27 cellular contexts compared by ENCODE assay signal in the genomic region with DNA sequence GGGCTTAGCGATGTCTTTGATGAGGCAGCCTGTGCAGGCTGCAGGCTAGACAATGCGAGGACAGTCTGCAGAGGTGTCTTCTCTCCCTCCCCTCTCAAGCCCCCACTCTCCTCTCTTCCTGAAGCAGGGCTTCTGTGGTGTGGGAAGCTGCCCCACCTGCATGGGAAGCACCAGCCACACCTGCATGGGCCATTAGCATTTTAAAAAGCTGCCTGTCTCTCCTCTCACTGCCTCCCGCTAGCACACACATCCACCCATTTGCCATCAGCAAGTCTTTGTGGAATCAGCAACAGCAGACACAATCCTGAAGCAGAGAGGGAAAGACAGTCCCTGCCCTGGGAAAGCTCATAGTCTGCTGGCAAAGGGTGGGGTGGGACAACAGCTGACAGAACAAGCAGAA. TPM values are rescaled to one million over a fixed set of nuclear protein-coding genes. Genes with fewer than 3 reads are reported as not detected.
DNase-seq lines count a peak whose midpoint lies in the region; ATAC-seq, FAIRE-seq and TF ChIP-seq lines count a peak whose summit lies in the region.
"Had no signal": no experiment of that assay in that cellular context is flagged by ENCODE, and none has a peak within 500 bp of the region (broad histone marks: within the 10 kb centered on the region; RNA-seq: fewer than 3 reads in every experiment).

No MANE protein-coding gene starts in this region.

- H3K27ac ChIP-seq in A549 (peak overlapping the region; percentile 81 to 90), iPS-20b (ENCODE audit: low read length) (no peak overlapping the region)
- H3K27ac ChIP-seq: BLaER1, KMS-11 had no signal

- no peaks in the 10 kb centered on the region for H3K36me3 ChIP-seq in H7 (replicated peaks; ENCODE audit: control insufficient read depth, insufficient read depth, low read length)
- H3K36me3 ChIP-seq in iPS-20b (ENCODE audit: insufficient read depth, low read depth, low read length): no peaks in the 10 kb centered on the region

- no peak for ATAC-seq in A549
- no peak for ATAC-seq in naive thymus-derived CD8-positive, alpha-beta T cell
- no peak for ATAC-seq in stimulated activated memory B cell treated with anti-CD40 and anti-IgM and Interleukin-4, amounts not matched to agents 10 μg/mL and 1 μg/mL and 100 μg/mL, for 72 hours

- H3K4me2 ChIP-seq in A549: no peak overlapping the region
- H3K4me2 ChIP-seq: BLaER1, KMS-11 had no signal

- FAIRE-seq in A549 (lab: Jason Lieb, UNC): no peak
- FAIRE-seq: HTR-8/SVneo, kidney had no signal

- no peak for TF ChIP-seq EP300 in A549 (IDR thresholded peaks at IDR 0.05)

- peak overlapping the region; percentile 26; the same call in 1 of the 2 replicates for H3K9ac ChIP-seq in iPS-20b (ENCODE audit: low read depth, low read length)
- H3K9ac ChIP-seq: BLaER1, KMS-11 had no signal

- H3K27ac Mint-ChIP-seq in naive thymus-derived CD8-positive, alpha-beta T cell: no peak overlapping the region
- no peak overlapping the region for H3K27ac Mint-ChIP-seq in stimulated activated memory B cell treated with anti-CD40 and anti-IgM and Interleukin-4, amounts not matched to agents 10 μg/mL and 1 μg/mL and 100 μg/mL, for 72 hours
- H3K27ac Mint-ChIP-seq: activated CD4-positive, alpha-beta T cell treated with anti-CD3 and anti-CD28 coated beads, Interleukin-2, amount 10 ng/mL, durations not matched to agents 24 days and 14 days; activated T-cell treated with anti-CD3 and anti-CD28 coated beads, Interleukin-2, amount 50 U/mL, for 24 hours; nephron had no signal

- TF ChIP-seq CTCF in A549 (IDR thresholded peaks at IDR 0.05): no peak

- peaks cover 0 to 3% (median under 1%) of the 10 kb centered on the region in 4 donors for H3K4me1 Mint-ChIP-seq in naive thymus-derived CD8-positive, alpha-beta T cell
- no peaks in the 10 kb centered on the region for H3K4me1 Mint-ChIP-seq in stimulated activated memory B cell treated with anti-CD40 and anti-IgM and Interleukin-4, amounts not matched to agents 10 μg/mL and 1 μg/mL and 100 μg/mL, for 72 hours
- H3K4me1 Mint-ChIP-seq: activated CD4-positive, alpha-beta T cell treated with anti-CD3 and anti-CD28 coated beads, Interleukin-2, amount 10 ng/mL, durations not matched to agents 24 days and 14 days had no signal

- H3K27me3 ChIP-seq in H7 (ENCODE audit: control insufficient read depth, insufficient read depth, low read length) (no peaks in the 10 kb centered on the region), iPS-20b (ENCODE audit: insufficient read depth, low read length) (no peaks in the 10 kb centered on the region; the same call in 1 of the 2 replicates)
- H3K27me3 ChIP-seq: BLaER1, dorsolateral prefrontal cortex, tibial artery had no signal

- no peak for DNase-seq in A549 (ENCODE audit: low read depth in 1 of 2, low spot score in 1 of 2)
- peak; percentile 61 for DNase-seq in H7
- DNase-seq in NCI-H69 (lab: John Stamatoyannopoulos, UW): peak; percentile 71
- no peak for DNase-seq in NCI-H2196 treated with DMSO at 0.1 percent for 48 hours (lab: John Stamatoyannopoulos, UW; ENCODE audit: unreplicated experiment)
- DNase-seq in naive thymus-derived CD8-positive, alpha-beta T cell: no peak
- DNase-seq in effector CD4-positive, alpha-beta T cell: no peak
- DNase-seq: activated CD4-positive, alpha-beta T cell treated with anti-CD3 and anti-CD28 coated beads, Interleukin-2, amount 10 ng/mL, durations not matched to agents 24 days and 14 days; activated T-cell treated with anti-CD3 and anti-CD28 coated beads, Interleukin-2, amount 50 U/mL, for 24 hours; GDM1; hypothalamus; kidney; MM.1S; NCI-H1436; NCI-H2171 treated with DMSO at 0.1 percent for 48 hours; NCI-H82; stimulated activated CD4-positive, alpha-beta T cell treated with anti-CD3 and anti-CD28 coated beads, Interleukin-1b, Interleukin-23, amount 100 ng/mL, for 48 hours; stimulated activated CD8-positive, alpha-beta memory T cell treated with anti-CD3 and anti-CD28 coated beads, Interleukin-4, amount 100 ng/mL, for 48 hours; T-helper 2 cell had no signal

- no peaks in the 10 kb centered on the region for H3K9me3 Mint-ChIP-seq in naive thymus-derived CD8-positive, alpha-beta T cell
- peaks cover 3% of the 10 kb centered on the region for H3K9me3 Mint-ChIP-seq in stimulated activated memory B cell treated with anti-CD40 and anti-IgM and Interleukin-4, amounts not matched to agents 10 μg/mL and 1 μg/mL and 100 μg/mL, for 72 hours
- H3K9me3 Mint-ChIP-seq: activated CD4-positive, alpha-beta T cell treated with anti-CD3 and anti-CD28 coated beads, Interleukin-2, amount 10 ng/mL, durations not matched to agents 24 days and 14 days; activated T-cell treated with anti-CD3 and anti-CD28 coated beads, Interleukin-2, amount 50 U/mL, for 24 hours; nephron had no signal

- peaks cover 0 to 18% (median 0%) of the 10 kb centered on the region in 5 donors for H3K27me3 Mint-ChIP-seq in naive thymus-derived CD8-positive, alpha-beta T cell
- peaks cover 13% of the 10 kb centered on the region for H3K27me3 Mint-ChIP-seq in stimulated activated memory B cell treated with anti-CD40 and anti-IgM and Interleukin-4, amounts not matched to agents 10 μg/mL and 1 μg/mL and 100 μg/mL, for 72 hours
- H3K27me3 Mint-ChIP-seq: activated T-cell treated with anti-CD3 and anti-CD28 coated beads, Interleukin-2, amount 50 U/mL, for 24 hours had no signal

- no peaks in the 10 kb centered on the region for H3K36me3 Mint-ChIP-seq in naive thymus-derived CD8-positive, alpha-beta T cell
- no peaks in the 10 kb centered on the region for H3K36me3 Mint-ChIP-seq in stimulated activated memory B cell treated with anti-CD40 and anti-IgM and Interleukin-4, amounts not matched to agents 10 μg/mL and 1 μg/mL and 100 μg/mL, for 72 hours

- peaks cover 49% of the 10 kb centered on the region for H3K4me1 ChIP-seq in A549
- peaks cover 27% of the 10 kb centered on the region for H3K4me1 ChIP-seq in iPS-20b (ENCODE audit: insufficient read depth, low read length)

- no peak overlapping the region for H3K4me3 Mint-ChIP-seq in naive thymus-derived CD8-positive, alpha-beta T cell
- no peak overlapping the region for H3K4me3 Mint-ChIP-seq in stimulated activated memory B cell treated with anti-CD40 and anti-IgM and Interleukin-4, amounts not matched to agents 10 μg/mL and 1 μg/mL and 100 μg/mL, for 72 hours
- H3K4me3 Mint-ChIP-seq: activated CD4-positive, alpha-beta T cell treated with anti-CD3 and anti-CD28 coated beads, Interleukin-2, amount 10 ng/mL, durations not matched to agents 24 days and 14 days; activated T-cell treated with anti-CD3 and anti-CD28 coated beads, Interleukin-2, amount 50 U/mL, for 24 hours; nephron had no signal

- TF ChIP-seq POLR2A in A549 (IDR thresholded peaks at IDR 0.05; ENCODE audit: low read length): no peak

- H3K9me3 ChIP-seq in A549: no peaks in the 10 kb centered on the region
- no peaks in the 10 kb centered on the region for H3K9me3 ChIP-seq in iPS-20b (ENCODE audit: insufficient read depth, low read depth, low read length)
- H3K9me3 ChIP-seq: BLaER1, tibial artery had no signal

- POLR2A ChIA-PET in A549 (lab: Yijun Ruan, JAX): no interaction called here
- POLR2A ChIA-PET in naive thymus-derived CD8-positive, alpha-beta T cell (lab: Charles Lee): no interaction called here

- WGBS in A549 (ENCODE audit: missing lambda C conversion rate): 89% methylated on average over 3 of the region's 3 CpGs

- CTCF ChIA-PET in A549 (lab: Yijun Ruan, JAX): interaction anchor here (1.0 to 9.6 kb wide), 8 partner anchors 9 to 117 kb away, joined by 3 to 83 read pairs (median 7); no protein-coding TSS in a partner anchor

- no peak for TF ChIP-seq RAD21 in A549 (conservative IDR thresholded peaks at IDR 0.05 in 1 of 2, IDR thresholded peaks at IDR 0.05 in 1 of 2)

- no peak overlapping the region for H3K4me3 ChIP-seq in A549
- no peak overlapping the region for H3K4me3 ChIP-seq in H7 (ENCODE audit: insufficient read depth, low read depth, low read length)
- peak overlapping the region; percentile 23; the same call in 1 of the 2 replicates for H3K4me3 ChIP-seq in iPS-20b (ENCODE audit: low read length)
- H3K4me3 ChIP-seq: BLaER1, dorsolateral prefrontal cortex, skin epidermis, tibial artery had no signal

TF ChIP-seq in A549, 52 proteins besides CTCF, POLR2A, EP300 and RAD21 (continues in another document):
- TF ChIP-seq PHF8 (IDR thresholded peaks at IDR 0.05; ENCODE audit: borderline replicate concordance, low read depth) (no peak), RARB (CRISPR knock-in tag; IDR thresholded peaks at IDR 0.05) (no peak), NPAS2 (CRISPR knock-in tag; IDR thresholded peaks at IDR 0.05; ENCODE audit: borderline replicate concordance) (no peak), FOXS1 (CRISPR knock-in tag; IDR thresholded peaks at IDR 0.05) (no peak), EHF (CRISPR knock-in tag; IDR thresholded peaks at IDR 0.05) (no peak), JUNB (IDR thresholded peaks at IDR 0.05) (no peak), BHLHE40 (IDR thresholded peaks at IDR 0.05; ENCODE audit: low read depth, low read length) (no peak), HDAC2 (IDR thresholded peaks at IDR 0.05) (no peak), SREBF2 (IDR thresholded peaks at IDR 0.05) (no peak)
- TF ChIP-seq, protein P1, sequence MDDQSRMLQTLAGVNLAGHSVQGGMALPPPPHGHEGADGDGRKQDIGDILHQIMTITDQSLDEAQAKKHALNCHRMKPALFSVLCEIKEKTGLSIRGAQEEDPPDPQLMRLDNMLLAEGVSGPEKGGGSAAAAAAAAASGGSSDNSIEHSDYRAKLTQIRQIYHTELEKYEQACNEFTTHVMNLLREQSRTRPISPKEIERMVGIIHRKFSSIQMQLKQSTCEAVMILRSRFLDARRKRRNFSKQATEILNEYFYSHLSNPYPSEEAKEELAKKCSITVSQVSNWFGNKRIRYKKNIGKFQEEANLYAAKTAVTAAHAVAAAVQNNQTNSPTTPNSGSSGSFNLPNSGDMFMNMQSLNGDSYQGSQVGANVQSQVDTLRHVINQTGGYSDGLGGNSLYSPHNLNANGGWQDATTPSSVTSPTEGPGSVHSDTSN (IDR thresholded peaks at IDR 0.05): no peak

RNA-seq across cellular contexts. Expression of a gene that starts 53.1 kb away (rescaled TPM):
- polyA plus RNA-seq in A549 (2011; rRNA removed) (3.7 and 6.4 TPM in 2 replicates), A549 (2017; fragmentation: RNase III; extraction: RNeasy Plus Mini Kit Qiagen cat#74134 plus additional on column Dnase treatment) (6.1 to 8.4 TPM (median 6.6 TPM) in 3 replicates)
- 2.0 and 3.1 TPM in 2 replicates for polyA plus RNA-seq in A549 (2012; cell fraction: cytosol; rRNA removed)
- 5.0 and 5.5 TPM in 2 replicates for polyA plus RNA-seq in A549 (2012; cell fraction: nucleus; rRNA removed)
- 11.7 and 12.6 TPM in 2 replicates for polyA minus RNA-seq in A549 (2011; rRNA and poly(A)+ RNA removed)
- total RNA-seq in H7 (2014; rRNA removed; shearing (Covaris generic)): 13.2 and 16.7 TPM in 2 replicates
- 1 to 10 TPM; 2.1 to 3.0 TPM for total RNA-seq in naive thymus-derived CD8-positive, alpha-beta T cell
- polyA plus RNA-seq in naive thymus-derived CD8-positive, alpha-beta T cell: 1 to 10 TPM in 1 of 3 donors, under 1 TPM in 2; 0.10 to 1.9 (median 0.41) TPM

Comparison
In these comparisons a context has a peak if more than half of its experiments do, and no peak if none do; other contexts are left out.
1. DNase-seq: peak in H7 (single experiment) and NCI-H69 (single experiment); none in A549 (0 of 2), NCI-H2196 treated with DMSO at 0.1 percent for 48 hours (single experiment), naive thymus-derived CD8-positive, alpha-beta T cell (0 of 10) and effector CD4-positive, alpha-beta T cell (single experiment).